ENCODE assay signal across 27 cellular contexts in genomic region chr1:161777250-161777649, GRCh38. TPM values are rescaled to one million over a fixed set of nuclear protein-coding genes. Genes with fewer than 3 reads are reported as not detected.
DNase-seq lines count a peak whose midpoint lies in the region; ATAC-seq, FAIRE-seq and TF ChIP-seq lines count a peak whose summit lies in the region.
"Had no signal": no experiment of that assay in that cellular context is flagged by ENCODE, and none has a peak within 500 bp of the region (broad histone marks: within the 10 kb centered on the region; RNA-seq: fewer than 3 reads in every experiment).

No MANE protein-coding gene starts in this region.

- H3K27me3 ChIP-seq in CD4-positive, CD25-positive, alpha-beta regulatory T cell (ENCODE audit: control insufficient read depth, insufficient read depth, low read length), result no peaks in the 10 kb centered on the region
- H3K27me3 ChIP-seq in DND-41 (ENCODE audit: insufficient read depth, low read length, poor library complexity) (no peaks in the 10 kb centered on the region), Karpas-422 (ENCODE audit: low read length) (no peaks in the 10 kb centered on the region), GM12878 (replicated peaks in 1 of 2; ENCODE audit: control insufficient read depth in 2 of 2, insufficient read depth in 2 of 2, low read length in 1 of 2) (no peaks in the 10 kb centered on the region), foreskin keratinocyte (no peaks in the 10 kb centered on the region)
- H3K27me3 ChIP-seq: BLaER1 treated with 17β-estradiol and CSF1 and Interleukin-3, amounts not matched to agents 10 nM and 100 nM had no signal

- H3K27ac Mint-ChIP-seq in CD4-positive, CD25-positive, alpha-beta regulatory T cell, result peak overlapping the region in 1 of 3 donors; percentile 8

- H3K9me3 ChIP-seq in CD4-positive, CD25-positive, alpha-beta regulatory T cell (ENCODE audit: control insufficient read depth in 2 of 2, low read length in 2 of 2), result no peaks in the 10 kb centered on the region
- no peaks in the 10 kb centered on the region for H3K9me3 ChIP-seq in DND-41 (ENCODE audit: insufficient read depth, low read length, severe bottlenecking)
- H3K9me3 ChIP-seq in Karpas-422 (ENCODE audit: low read length), result no peaks in the 10 kb centered on the region
- no peaks in the 10 kb centered on the region for H3K9me3 ChIP-seq in GM12878 (replicated peaks; ENCODE audit: control insufficient read depth, insufficient read depth, low read length)
- H3K9me3 ChIP-seq: BLaER1 treated with 17β-estradiol and CSF1 and Interleukin-3, amounts not matched to agents 10 nM and 100 nM; SK-N-SH had no signal

- H3K4me3 Mint-ChIP-seq in CD4-positive, CD25-positive, alpha-beta regulatory T cell, result no peak overlapping the region

- no peak overlapping the region for H3K9ac ChIP-seq in DND-41 (ENCODE audit: low read depth, low read length)
- H3K9ac ChIP-seq in Karpas-422 (ENCODE audit: low read length), result no peak overlapping the region
- no peak overlapping the region for H3K9ac ChIP-seq in GM12878 (ENCODE audit: control insufficient read depth, insufficient read depth, low read length)
- H3K9ac ChIP-seq: BLaER1 treated with 17β-estradiol and CSF1 and Interleukin-3, amounts not matched to agents 10 nM and 100 nM; KMS-11; SK-N-SH had no signal

- peaks cover 19% of the 10 kb centered on the region for H3K4me1 ChIP-seq in CD4-positive, CD25-positive, alpha-beta regulatory T cell (ENCODE audit: control insufficient read depth, insufficient read depth, low read length, poor library complexity, severe bottlenecking)
- H3K4me1 ChIP-seq in DND-41 (ENCODE audit: insufficient read depth, low read length), result peaks cover 24% of the 10 kb centered on the region
- H3K4me1 ChIP-seq in Karpas-422 (ENCODE audit: low read length), result peaks cover 70% of the 10 kb centered on the region
- peaks cover 41% of the 10 kb centered on the region for H3K4me1 ChIP-seq in GM12878 (ENCODE audit: control insufficient read depth, insufficient read depth, low read length)
- no peaks in the 10 kb centered on the region for H3K4me1 ChIP-seq in foreskin keratinocyte

- H3K36me3 Mint-ChIP-seq in CD4-positive, CD25-positive, alpha-beta regulatory T cell, result peaks cover 11% of the 10 kb centered on the region

- H3K27me3 Mint-ChIP-seq in CD4-positive, CD25-positive, alpha-beta regulatory T cell, result no peaks in the 10 kb centered on the region
- H3K27me3 Mint-ChIP-seq: IgD-negative memory B cell had no signal

- DNase-seq in CD4-positive, CD25-positive, alpha-beta regulatory T cell, result peak in 1 of 3 donors; percentile 9
- DNase-seq in DND-41 (no peak), Karpas-422 (no peak), GM12878 (ENCODE audit: low read depth, low spot score) (no peak), foreskin keratinocyte (no peak)
- no peak for DNase-seq in stimulated activated naive CD4-positive, alpha-beta T cell treated with Interleukin-2 at 50 U/mL for 16 hours (lab: John Stamatoyannopoulos, UW)
- DNase-seq: Calu3, DMS153, HCEC 1CT, MV-4-11, NCI-H1105, NCI-H1436 treated with DMSO at 0.1 percent for 48 hours, NCI-H187 treated with DMSO at 0.1 percent for 48 hours, NCI-H2171 treated with DMSO at 0.1 percent for 48 hours, NCI-H345, NCI-H510A treated with DMSO at 0.1 percent for 48 hours, NCI-H774, SK-N-SH, SW 1271 had no signal

- no peak overlapping the region for H3K27ac ChIP-seq in CD4-positive, CD25-positive, alpha-beta regulatory T cell (ENCODE audit: insufficient read depth, low read length, poor library complexity, severe bottlenecking)
- no peak overlapping the region for H3K27ac ChIP-seq in DND-41 (ENCODE audit: low read length)
- H3K27ac ChIP-seq in Karpas-422 (ENCODE audit: low read length), result peak overlapping the region; percentile 48
- H3K27ac ChIP-seq in GM12878 (ENCODE audit: control insufficient read depth, insufficient read depth), result no peak overlapping the region
- H3K27ac ChIP-seq in foreskin keratinocyte, result no peak overlapping the region
- H3K27ac ChIP-seq: BLaER1 treated with 17β-estradiol and CSF1 and Interleukin-3, amounts not matched to agents 10 nM and 100 nM; HL-60; KMS-11 had no signal

- intact Hi-C loops in GM12878 (cut with micrococcal nuclease; ENCODE audit: unreplicated experiment), result no loop called here

- H4K20me1 ChIP-seq in DND-41 (ENCODE audit: insufficient read depth, low read length) (peaks cover 17% of the 10 kb centered on the region), Karpas-422 (ENCODE audit: insufficient read depth, low read depth, low read length) (no peaks in the 10 kb centered on the region), GM12878 (ENCODE audit: control insufficient read depth, insufficient read depth) (no peaks in the 10 kb centered on the region)

- no peak for TF ChIP-seq POLR2A in GM12878 (IDR thresholded peaks at IDR 0.05; ENCODE audit: low read depth, low read length)

- RAD21 ChIA-PET in GM12878 (lab: Charles Lee; ENCODE audit: unreplicated experiment), result no interaction called here

- H3K4me3 ChIP-seq in CD4-positive, CD25-positive, alpha-beta regulatory T cell (ENCODE audit: low read depth, low read length), result no peak overlapping the region
- H3K4me3 ChIP-seq in DND-41 (ENCODE audit: low read depth in 1 of 2, low read length in 2 of 2) (no peak overlapping the region), Karpas-422 (ENCODE audit: low read length) (no peak overlapping the region), GM12878 (no peak overlapping the region)
- H3K4me3 ChIP-seq: BLaER1 treated with 17β-estradiol and CSF1 and Interleukin-3, amounts not matched to agents 10 nM and 100 nM had no signal

- peaks cover 5 to 17% (median 6%) of the 10 kb centered on the region in 4 donors for H3K4me1 Mint-ChIP-seq in CD4-positive, CD25-positive, alpha-beta regulatory T cell

- H2AFZ ChIP-seq in DND-41 (ENCODE audit: low read depth, low read length), result no peak overlapping the region
- H2AFZ ChIP-seq in Karpas-422 (ENCODE audit: low read length), result no peak overlapping the region
- H2AFZ ChIP-seq in GM12878 (ENCODE audit: control insufficient read depth, low read depth, low read length), result no peak overlapping the region

- no peak for TF ChIP-seq EP300 in GM12878 (IDR thresholded peaks at IDR 0.05; ENCODE audit: borderline replicate concordance in 1 of 2, control insufficient read depth in 1 of 2, low read depth in 2 of 2, low read length in 2 of 2)

- CTCF ChIA-PET in GM12878 (lab: Yijun Ruan, JAX), result interaction anchor here (1.0 to 1.4 kb wide), 2 partner anchors 15 to 38 kb away, joined by 3 to 5 read pairs; no protein-coding TSS in a partner anchor

- POLR2A ChIA-PET in GM12878 (lab: Charles Lee), result no interaction called here

- FAIRE-seq in GM12878 (lab: Jason Lieb, UNC), result no peak
- FAIRE-seq: A204.1, H1, RCC 7860 had no signal

- no peak for TF ChIP-seq RAD21 in GM12878 (IDR thresholded peaks at IDR 0.05; ENCODE audit: insufficient read depth, low read depth, low read length)

- SMC1A ChIA-PET in GM12878 (lab: Charles Lee; ENCODE audit: uncharacterized antibody, unreplicated experiment), result no interaction called here

- no peaks in the 10 kb centered on the region for H3K9me3 Mint-ChIP-seq in CD4-positive, CD25-positive, alpha-beta regulatory T cell
- H3K9me3 Mint-ChIP-seq: IgD-negative memory B cell had no signal

- no peak for TF ChIP-seq CTCF in DND-41 (IDR thresholded peaks at IDR 0.05; ENCODE audit: borderline replicate concordance, extremely low read depth, low read length, poor library complexity, severe bottlenecking)
- no peak for TF ChIP-seq CTCF in GM12878 (IDR thresholded peaks at IDR 0.05 in 2 of 3, conservative IDR thresholded peaks at IDR 0.05 in 1 of 3; ENCODE audit: control insufficient read depth in 2 of 3, extremely low read depth in 1 of 3, insufficient read depth in 1 of 3, low read depth in 3 of 3, low read length in 3 of 3)
- no peak for TF ChIP-seq CTCF in foreskin keratinocyte (conservative IDR thresholded peaks at IDR 0.05)

- H3K4me2 ChIP-seq in DND-41 (ENCODE audit: insufficient read depth, low read length) (no peak overlapping the region), Karpas-422 (ENCODE audit: low read depth, low read length, poor library complexity, severe bottlenecking) (peak overlapping the region; percentile 36), GM12878 (ENCODE audit: control insufficient read depth, insufficient read depth) (peak overlapping the region; percentile 44; the same call in 1 of the 2 replicates)
- H3K4me2 ChIP-seq: KMS-11, SK-N-SH had no signal

- H3K36me3 ChIP-seq in CD4-positive, CD25-positive, alpha-beta regulatory T cell (ENCODE audit: control insufficient read depth, insufficient read depth, low read length), result peaks cover 22% of the 10 kb centered on the region
- H3K36me3 ChIP-seq in DND-41 (ENCODE audit: insufficient read depth, low read length), result peaks cover 6% of the 10 kb centered on the region; the same call in 1 of the 2 replicates
- peaks cover 28% of the 10 kb centered on the region; the same call in 1 of the 2 replicates for H3K36me3 ChIP-seq in Karpas-422 (ENCODE audit: insufficient read depth, low read length)
- peaks cover under 1 to 3% of the 10 kb centered on the region in 2 experiments; a peak in 2 of 4 replicates for H3K36me3 ChIP-seq in GM12878 (ENCODE audit: control insufficient read depth in 2 of 2, insufficient read depth in 2 of 2, low read length in 1 of 2)

- BruUV-seq in GM12878 (replicated peaks; lab: Mats Ljungman, UMichigan), result no TSS peak

- WGBS in GM12878 (ENCODE audit: insufficient coverage, insufficient replicate concordance, low lambda C conversion rate, missing lambda C conversion rate), result 26% methylated on average over 3 of the region's 3 CpGs

- H3K79me2 ChIP-seq in DND-41 (ENCODE audit: insufficient read depth, low read length), result peaks cover 65% of the 10 kb centered on the region
- peaks cover 96% of the 10 kb centered on the region for H3K79me2 ChIP-seq in Karpas-422 (ENCODE audit: low read length)
- H3K79me2 ChIP-seq in GM12878 (ENCODE audit: control insufficient read depth, insufficient read depth, low read length), result peaks cover 72% of the 10 kb centered on the region

- H3K9me2 ChIP-seq in Karpas-422 (replicated peaks; ENCODE audit: insufficient read depth, low read length), result no peaks in the 10 kb centered on the region
- H3K9me2 ChIP-seq: SK-N-SH had no signal

- in situ Hi-C loops in GM12878 (cut with MboI), result no loop called here

- peak; percentile 25 to 34 for ATAC-seq in CD4-positive, CD25-positive, alpha-beta regulatory T cell (ENCODE audit: low read depth in 2 of 2)
- ATAC-seq in DND-41 (ENCODE audit: insufficient read depth, low read depth), result 0 out of 3 replicates have a peak, but pooled peaks have one; percentile 33
- peak; percentile 58 for ATAC-seq in GM12878
- no peak for ATAC-seq in esophagus mucosa
- ATAC-seq in foreskin keratinocyte, result no peak

RNA-seq across cellular contexts. Expression of gene ATF6, which starts 11.1 kb away (rescaled TPM):
- 17.8 TPM for total RNA-seq in CD4-positive, CD25-positive, alpha-beta regulatory T cell
- polyA plus RNA-seq in CD4-positive, CD25-positive, alpha-beta regulatory T cell, result 10 to 100 TPM; 13.5 to 16.5 (median 14.9) TPM
- total RNA-seq in Karpas-422 (2014; rRNA removed; shearing (Covaris generic); ENCODE audit: low replicate concordance), result 21.6 and 36.5 TPM in 2 replicates
- 65.7 and 71.1 TPM in 2 replicates for total RNA-seq in GM12878 (2013; cell fraction: nucleolus; rRNA removed)
- 15.2 and 18.0 TPM in 2 replicates for total RNA-seq in GM12878 (2014; rRNA removed)
- 23.0 and 23.3 TPM in 2 replicates for total RNA-seq in GM12878 (2014; rRNA removed; fragmentation: Illumina TruSeq; extraction: Trizol)
- total RNA-seq in GM12878 (2021), result 17.0 and 17.5 TPM in 2 replicates
- polyA plus RNA-seq in GM12878 (2011; ENCODE audit: low read depth), result 7.1 TPM
- 24.3 and 30.4 TPM in 2 replicates for polyA plus RNA-seq in GM12878 (2011; rRNA removed)
- polyA plus RNA-seq in GM12878 (2011; cell fraction: cytosol; rRNA removed), result 12.7 and 14.3 TPM in 2 replicates
- polyA plus RNA-seq in GM12878 (2011; cell fraction: nucleus; rRNA removed), result 9.5 and 10.7 TPM in 2 replicates
- polyA plus RNA-seq in GM12878 (2012), result 9.9 and 11.2 TPM in 2 replicates
- polyA plus RNA-seq in GM12878 (2014; fragmentation: Illumina TruSeq; extraction: Trizol), result 19.2 and 23.8 TPM in 2 replicates
- 1 to 10 TPM; 7.8 to 8.9 TPM for polyA plus RNA-seq in GM12878 (2014; fragmentation: Nextera tagmentation; extraction: Ambion mirVana)
- 10.3 and 11.7 TPM in 2 replicates for polyA plus RNA-seq in GM12878 (2014; rRNA removed)
- polyA plus RNA-seq in GM12878 (2016; fragmentation: Nextera tagmentation; extraction: Ambion mirVana), result 10 to 100 TPM; 12.9 to 14.2 TPM
- polyA minus RNA-seq in GM12878 (2011; rRNA and poly(A)+ RNA removed), result 29.3 and 33.2 TPM in 2 replicates
- polyA minus RNA-seq in GM12878 (2011; cell fraction: cytosol; rRNA and poly(A)+ RNA removed), result 7.4 and 8.7 TPM in 2 replicates
- polyA minus RNA-seq in GM12878 (2011; cell fraction: nucleus; rRNA and poly(A)+ RNA removed), result 21.9 and 29.9 TPM in 2 replicates
- 11.4 TPM for total RNA-seq in esophagus mucosa
- total RNA-seq in foreskin keratinocyte, result 16.1 and 16.8 TPM in 2 replicates
- 8.3 and 10.8 TPM in 2 replicates for polyA plus RNA-seq in foreskin keratinocyte

RNA-seq across cellular contexts. Expression of gene DUSP12, which starts 27.7 kb away (rescaled TPM):
- total RNA-seq in CD4-positive, CD25-positive, alpha-beta regulatory T cell, result 15.2 TPM
- 10 to 100 TPM; 53.9 to 69.9 (median 60.9) TPM for polyA plus RNA-seq in CD4-positive, CD25-positive, alpha-beta regulatory T cell
- total RNA-seq in Karpas-422 (2014; rRNA removed; shearing (Covaris generic); ENCODE audit: low replicate concordance), result 87.8 and 102 TPM in 2 replicates
- total RNA-seq in GM12878 (2013; cell fraction: nucleolus; rRNA removed), result 51.7 and 53.8 TPM in 2 replicates
- total RNA-seq in GM12878 (2014; rRNA removed) (41.1 and 42.5 TPM in 2 replicates), GM12878 (2014; rRNA removed; fragmentation: Illumina TruSeq; extraction: Trizol) (23.7 and 24.1 TPM in 2 replicates), GM12878 (2021) (25.2 and 29.8 TPM in 2 replicates), esophagus mucosa (13.0 TPM), foreskin keratinocyte (31.9 and 32.0 TPM in 2 replicates)
- 20.3 TPM for polyA plus RNA-seq in GM12878 (2011; ENCODE audit: low read depth)
- polyA plus RNA-seq in GM12878 (2011; rRNA removed) (50.8 and 62.5 TPM in 2 replicates), GM12878 (2014; fragmentation: Illumina TruSeq; extraction: Trizol) (24.8 and 25.7 TPM in 2 replicates), GM12878 (2014; fragmentation: Nextera tagmentation; extraction: Ambion mirVana) (10 to 100 TPM in 1 of 2 experiments, 1 to 10 TPM in 1; 7.0 to 13.3 TPM), GM12878 (2014; rRNA removed) (46.5 and 51.5 TPM in 2 replicates), GM12878 (2016; fragmentation: Nextera tagmentation; extraction: Ambion mirVana) (10 to 100 TPM; 42.5 TPM), foreskin keratinocyte (27.1 and 30.0 TPM in 2 replicates)
- polyA plus RNA-seq in GM12878 (2011; cell fraction: cytosol; rRNA removed), result 32.4 and 42.5 TPM in 2 replicates
- polyA plus RNA-seq in GM12878 (2011; cell fraction: nucleus; rRNA removed), result 45.5 and 54.7 TPM in 2 replicates
- polyA plus RNA-seq in GM12878 (2012), result 22.4 and 25.5 TPM in 2 replicates
- 16.2 and 20.9 TPM in 2 replicates for polyA minus RNA-seq in GM12878 (2011; rRNA and poly(A)+ RNA removed)
- 14.8 and 16.3 TPM in 2 replicates for polyA minus RNA-seq in GM12878 (2011; cell fraction: cytosol; rRNA and poly(A)+ RNA removed)
- 21.8 and 38.5 TPM in 2 replicates for polyA minus RNA-seq in GM12878 (2011; cell fraction: nucleus; rRNA and poly(A)+ RNA removed)

RNA-seq across cellular contexts. Expression of gene FCRLB, which starts 55.9 kb away (rescaled TPM):
- total RNA-seq in CD4-positive, CD25-positive, alpha-beta regulatory T cell, result not detected
- under 1 TPM; 0.25 to 0.63 (median 0.51) TPM for polyA plus RNA-seq in CD4-positive, CD25-positive, alpha-beta regulatory T cell
- 937 and 1,205 TPM in 2 replicates for total RNA-seq in Karpas-422 (2014; rRNA removed; shearing (Covaris generic); ENCODE audit: low replicate concordance)
- total RNA-seq in GM12878 (2013; cell fraction: nucleolus; rRNA removed), result 4.0 and 4.2 TPM in 2 replicates
- total RNA-seq in GM12878 (2014; rRNA removed), result 11.3 and 11.5 TPM in 2 replicates
- total RNA-seq in GM12878 (2014; rRNA removed; fragmentation: Illumina TruSeq; extraction: Trizol), result 3.1 and 3.4 TPM in 2 replicates
- 7.9 and 8.3 TPM in 2 replicates for total RNA-seq in GM12878 (2021)
- polyA plus RNA-seq in GM12878 (2011; ENCODE audit: low read depth), result 0.73 TPM
- polyA plus RNA-seq in GM12878 (2011; rRNA removed), result 1.2 and 1.5 TPM in 2 replicates
- 1.3 and 1.7 TPM in 2 replicates for polyA plus RNA-seq in GM12878 (2011; cell fraction: cytosol; rRNA removed)
- 3.6 and 4.2 TPM in 2 replicates for polyA plus RNA-seq in GM12878 (2011; cell fraction: nucleus; rRNA removed)
- 2.5 and 3.2 TPM in 2 replicates for polyA plus RNA-seq in GM12878 (2012)
- polyA plus RNA-seq in GM12878 (2014; fragmentation: Illumina TruSeq; extraction: Trizol), result 1.2 and 1.9 TPM in 2 replicates
- 1 to 10 TPM in 1 of 2 experiments, under 1 TPM in 1; 0.55 to 1.2 TPM for polyA plus RNA-seq in GM12878 (2014; fragmentation: Nextera tagmentation; extraction: Ambion mirVana)
- polyA plus RNA-seq in GM12878 (2014; rRNA removed), result 8.8 and 9.4 TPM in 2 replicates
- polyA plus RNA-seq in GM12878 (2016; fragmentation: Nextera tagmentation; extraction: Ambion mirVana), result 10 to 100 TPM; 10.9 to 11.7 TPM
- polyA minus RNA-seq in GM12878 (2011; rRNA and poly(A)+ RNA removed), result 0.93 and 1.1 TPM in 2 replicates
- 0.53 and 0.62 TPM in 2 replicates for polyA minus RNA-seq in GM12878 (2011; cell fraction: cytosol; rRNA and poly(A)+ RNA removed)
- 2.3 and 2.4 TPM in 2 replicates for polyA minus RNA-seq in GM12878 (2011; cell fraction: nucleus; rRNA and poly(A)+ RNA removed)
- total RNA-seq in esophagus mucosa, result 0.72 TPM
- total RNA-seq in foreskin keratinocyte, result 0.51 and 0.92 TPM in 2 replicates
- 0.72 and 0.87 TPM in 2 replicates for polyA plus RNA-seq in foreskin keratinocyte

Comparison
In these comparisons a context has a peak if more than half of its experiments do, and no peak if none do; other contexts are left out.
1. ATAC-seq: peak in CD4-positive, CD25-positive, alpha-beta regulatory T cell (2 of 2), DND-41 (single experiment) and GM12878 (single experiment); none in esophagus mucosa (single experiment) and foreskin keratinocyte (single experiment).
2. RNA of gene FCRLB, which starts 55.9 kb away (total RNA-seq): 937 to 1,205 TPM in Karpas-422; 3.1 to 11.5 TPM in GM12878, 0.51 to 0.92 TPM in foreskin keratinocyte, 0.72 TPM in esophagus mucosa (single experiment) and not detected in CD4-positive, CD25-positive, alpha-beta regulatory T cell (single experiment); every median in the first group is over 10 times any median in the second.